Comparison of ENCODE assay signal across 25 cellular contexts in the genomic region with DNA sequence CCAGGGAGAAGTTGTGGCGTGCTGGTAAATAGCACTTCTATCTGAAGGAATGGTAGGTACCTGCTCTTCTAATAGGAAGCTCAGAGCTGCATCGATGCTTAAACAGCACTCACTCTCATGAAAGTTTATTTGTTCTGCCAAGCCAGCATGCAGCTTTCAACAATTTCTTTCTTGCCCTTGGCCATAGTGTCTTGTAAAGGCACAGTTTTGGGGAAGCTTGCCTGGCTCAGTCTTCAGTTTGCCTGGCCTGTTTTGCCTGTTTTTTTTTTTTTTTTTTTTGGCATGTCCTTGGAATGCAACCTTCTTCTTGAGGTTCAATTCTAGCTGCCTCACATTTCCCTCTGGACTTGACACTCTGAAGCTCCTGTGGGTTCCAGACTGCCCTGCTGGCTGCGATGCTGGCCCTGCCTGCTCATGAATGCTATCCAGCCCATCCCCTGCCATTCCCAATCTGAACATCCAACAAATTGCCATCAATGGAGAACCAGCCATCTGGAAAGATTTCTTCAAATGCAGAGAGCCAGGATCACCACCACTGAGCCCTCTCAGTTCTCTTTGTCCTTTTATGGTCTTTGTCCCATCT.
A peak's percentile ranks its signal among the peaks of the same experiment; 100 is the strongest.
DNase-seq lines count a peak whose midpoint lies in the region; ATAC-seq, FAIRE-seq and TF ChIP-seq lines count a peak whose summit lies in the region.
"Had no signal": no experiment of that assay in that cellular context is flagged by ENCODE, and none has a peak within 500 bp of the region (broad histone marks: within the 10 kb centered on the region; RNA-seq: fewer than 3 reads in every experiment).

No MANE protein-coding gene starts in this region.

- H3K9me1 ChIP-seq in keratinocyte (ENCODE audit: control insufficient read depth, extremely low read depth, insufficient read depth, low read length) = no peaks in the 10 kb centered on the region

- H2AFZ ChIP-seq in keratinocyte (ENCODE audit: control insufficient read depth, low read length) (no peak overlapping the region), trophoblast cell (ENCODE audit: insufficient read depth, low read length, poor library complexity) (no peak overlapping the region)

- dilution Hi-C loops in keratinocyte (cut with MboI; ENCODE audit: extremely low pct_ligation_motif_present, low sequenced_read_pairs) = no loop called here

- H4K91ac ChIP-seq in trophoblast cell (ENCODE audit: low read depth, low read length) = no peak overlapping the region

- H2AK5ac ChIP-seq in trophoblast cell (ENCODE audit: low read length) = no peak overlapping the region

- H3K27me3 ChIP-seq in keratinocyte (ENCODE audit: control insufficient read depth, extremely low read depth, insufficient read depth, low read length) (no peaks in the 10 kb centered on the region), trophoblast cell (ENCODE audit: insufficient read depth, low read length) (no peaks in the 10 kb centered on the region)

- no peak overlapping the region for H3K14ac ChIP-seq in trophoblast cell (ENCODE audit: low read length)

- H3K4ac ChIP-seq in trophoblast cell (ENCODE audit: low read depth, low read length) = no peak overlapping the region

- H3K18ac ChIP-seq in trophoblast cell (ENCODE audit: low read length) = no peak overlapping the region

- intact Hi-C loops in left colon (cut with DNase I, micrococcal nuclease) = no loop called here

- H4K12ac ChIP-seq in trophoblast cell (ENCODE audit: low read depth, low read length) = no peak overlapping the region

- no peak overlapping the region for H3K23ac ChIP-seq in trophoblast cell (ENCODE audit: low read length)

- ATAC-seq in GM19455 (IDR thresholded peaks at IDR 0.05; ENCODE audit: unreplicated experiment) (no peak), HG02852 (IDR thresholded peaks at IDR 0.05; ENCODE audit: unreplicated experiment) (no peak), left colon (no peak)
- ATAC-seq: HepG2 had no signal

- no peak overlapping the region for H4K8ac ChIP-seq in trophoblast cell (ENCODE audit: low read depth, low read length)

- H3K79me2 ChIP-seq in keratinocyte (ENCODE audit: control insufficient read depth, insufficient read depth, low read length) = no peaks in the 10 kb centered on the region
- H3K79me2 ChIP-seq in trophoblast cell (ENCODE audit: control insufficient read depth, insufficient read depth, low read length, poor library complexity) = no peaks in the 10 kb centered on the region

- no peak overlapping the region for H2BK120ac ChIP-seq in trophoblast cell (ENCODE audit: insufficient read depth, low read length, poor library complexity)

- H3K4me1 ChIP-seq in keratinocyte (ENCODE audit: control insufficient read depth, extremely low read depth, insufficient read depth, low read length) = peaks cover 20% of the 10 kb centered on the region
- H3K4me1 ChIP-seq in trophoblast cell (ENCODE audit: control insufficient read depth in 1 of 2, insufficient read depth in 2 of 2, low read length in 2 of 2) = peaks cover 2 to 14% of the 10 kb centered on the region in 2 experiments

- H3K4me2 ChIP-seq in keratinocyte (ENCODE audit: control insufficient read depth, extremely low read depth, insufficient read depth, low read depth, low read length) = no peak overlapping the region
- no peak overlapping the region for H3K4me2 ChIP-seq in trophoblast cell (ENCODE audit: low read length)
- H3K4me2 ChIP-seq: SK-N-SH had no signal

- H3K27ac ChIP-seq in keratinocyte (ENCODE audit: control insufficient read depth, insufficient read depth, low read length) (no peak overlapping the region), trophoblast cell (ENCODE audit: low read depth, low read length) (no peak overlapping the region)

- peak; percentile 16 for DNase-seq in epithelial cell of esophagus (ENCODE audit: low read depth)
- DNase-seq in keratinocyte (ENCODE audit: low read depth, low spot score) = no peak
- DNase-seq in trophoblast cell = peak; percentile 16 to 55
- DNase-seq in T1000 (lab: John Stamatoyannopoulos, UW) = no peak
- no peak for DNase-seq in left colon
- DNase-seq: Caco-2; CD4-positive, alpha-beta memory T cell; DMS 273 treated with DMSO at 0.1 percent for 48 hours; DMS79; EL; H7; Karpas-422; NCI-H1105; NCI-H1436 treated with DMSO at 0.1 percent for 48 hours; NCI-H187 treated with DMSO at 0.1 percent for 48 hours; NCI-H2171 treated with DMSO at 0.1 percent for 48 hours; NCI-H345; NCI-H510A treated with DMSO at 0.1 percent for 48 hours; NCI-H748 treated with DMSO at 0.1 percent for 48 hours; SK-N-SH had no signal

- TF ChIP-seq CTCF in epithelial cell of esophagus (IDR thresholded peaks at IDR 0.05; ENCODE audit: insufficient read depth, low read depth, low read length, missing control alignments) (no peak), keratinocyte (optimal IDR thresholded peaks at IDR 0.05 in 1 of 3, IDR thresholded peaks at IDR 0.05 in 1 of 3, conservative IDR thresholded peaks at IDR 0.05 in 1 of 3; ENCODE audit: extremely low read depth in 1 of 3, insufficient read depth in 2 of 3, low read length in 3 of 3) (no peak)

- H3K4me3 ChIP-seq in epithelial cell of esophagus (ENCODE audit: low read length) (no peak overlapping the region), keratinocyte (ENCODE audit: control insufficient read depth in 2 of 3, extremely low read depth in 1 of 3, insufficient read depth in 2 of 3, low read depth in 1 of 3, low read length in 3 of 3) (no peak overlapping the region), trophoblast cell (ENCODE audit: low read depth, low read length) (no peak overlapping the region)

- H2BK5ac ChIP-seq in trophoblast cell (ENCODE audit: low read depth, low read length, poor library complexity) = no peak overlapping the region

- H3K9ac ChIP-seq in keratinocyte (ENCODE audit: control insufficient read depth, extremely low read depth, insufficient read depth, low read length) = no peak overlapping the region
- H3K9ac ChIP-seq in trophoblast cell (ENCODE audit: low read length) = no peak overlapping the region
- H3K9ac ChIP-seq: SK-N-SH had no signal

- H2BK12ac ChIP-seq in trophoblast cell (ENCODE audit: low read length) = no peak overlapping the region

- H3K9me3 ChIP-seq in keratinocyte (ENCODE audit: control insufficient read depth, low read depth, low read length) (no peaks in the 10 kb centered on the region), trophoblast cell (ENCODE audit: insufficient read depth, low read depth, low read length) (no peaks in the 10 kb centered on the region)
- H3K9me3 ChIP-seq: Caco-2, SK-N-SH had no signal

- WGBS in trophoblast cell (ENCODE audit: extremely low coverage, insufficient coverage, insufficient read length) = no CpG with 5 or more reads among the region's 3 CpGs

- H4K20me1 ChIP-seq in keratinocyte (ENCODE audit: control insufficient read depth, extremely low read depth, insufficient read depth, low read length) = no peaks in the 10 kb centered on the region

- no peaks in the 10 kb centered on the region for H3K79me1 ChIP-seq in trophoblast cell (ENCODE audit: low read length)

- no peaks in the 10 kb centered on the region for H3K36me3 ChIP-seq in keratinocyte (ENCODE audit: control insufficient read depth in 2 of 2, extremely low read depth in 1 of 2, insufficient read depth in 2 of 2, low read length in 2 of 2)
- H3K36me3 ChIP-seq in trophoblast cell (ENCODE audit: control insufficient read depth in 1 of 2, insufficient read depth in 2 of 2, low read length in 2 of 2) = no peaks in the 10 kb centered on the region

- FAIRE-seq in keratinocyte (lab: Jason Lieb, UNC) = peak; percentile 29
- FAIRE-seq: GM12892, GM19239, HepG2 had no signal

Comparison
In these comparisons a context has a peak if more than half of its experiments do, and no peak if none do; other contexts are left out.
1. DNase-seq: peak in epithelial cell of esophagus (single experiment) and trophoblast cell (2 of 2); none in keratinocyte (single experiment), T1000 (single experiment) and left colon (0 of 2).